8 cellular contexts compared by ENCODE assay signal in genomic region chr2:30230479-30230854, GRCh38. TPM values are rescaled to one million over a fixed set of nuclear protein-coding genes. Genes with fewer than 3 reads are reported as not detected.
DNase-seq lines count a peak whose midpoint lies in the region; ATAC-seq, FAIRE-seq and TF ChIP-seq lines count a peak whose summit lies in the region.

No MANE protein-coding gene starts in this region.

- H3K4me3 Mint-ChIP-seq in stimulated activated naive CD8-positive, alpha-beta T cell treated with anti-CD3 and anti-CD28 coated beads, Interleukin-15, amount 100 ng/mL, for 72 hours: peak overlapping the region; percentile 92 to 96

- no peaks in the 10 kb centered on the region for H4K20me1 ChIP-seq in keratinocyte (ENCODE audit: control insufficient read depth, extremely low read depth, insufficient read depth, low read length)

- H3K9me3 Mint-ChIP-seq in stimulated activated naive CD8-positive, alpha-beta T cell treated with anti-CD3 and anti-CD28 coated beads, Interleukin-15, amount 100 ng/mL, for 72 hours: no peaks in the 10 kb centered on the region

- no peak overlapping the region for H3K27ac ChIP-seq in keratinocyte (ENCODE audit: control insufficient read depth, insufficient read depth, low read length)

- no peaks in the 10 kb centered on the region for H3K79me2 ChIP-seq in keratinocyte (ENCODE audit: control insufficient read depth, insufficient read depth, low read length)

- peaks cover 38% of the 10 kb centered on the region for H3K27me3 ChIP-seq in keratinocyte (ENCODE audit: control insufficient read depth, extremely low read depth, insufficient read depth, low read length)

- ATAC-seq in stimulated activated naive CD8-positive, alpha-beta T cell treated with anti-CD3 and anti-CD28 coated beads, Interleukin-15, amount 100 ng/mL, for 72 hours: no peak

- no peaks in the 10 kb centered on the region for H3K9me3 ChIP-seq in keratinocyte (ENCODE audit: control insufficient read depth, low read depth, low read length)

- dilution Hi-C loops in keratinocyte (cut with MboI; ENCODE audit: extremely low pct_ligation_motif_present, low sequenced_read_pairs): no loop called here

- H3K4me3 ChIP-seq in astrocyte of the spinal cord (ENCODE audit: low read depth, low read length): peak overlapping the region; percentile 61
- H3K4me3 ChIP-seq in keratinocyte (ENCODE audit: control insufficient read depth in 2 of 3, extremely low read depth in 1 of 3, insufficient read depth in 2 of 3, low read depth in 1 of 3, low read length in 3 of 3): no peak overlapping the region

- no peaks in the 10 kb centered on the region for H3K36me3 ChIP-seq in keratinocyte (ENCODE audit: control insufficient read depth in 2 of 2, extremely low read depth in 1 of 2, insufficient read depth in 2 of 2, low read length in 2 of 2)

- peak overlapping the region; percentile 77 for H3K4me2 ChIP-seq in keratinocyte (ENCODE audit: control insufficient read depth, extremely low read depth, insufficient read depth, low read depth, low read length)

- no peak overlapping the region for H2AFZ ChIP-seq in keratinocyte (ENCODE audit: control insufficient read depth, low read length)

- H3K27me3 Mint-ChIP-seq in stimulated activated naive CD8-positive, alpha-beta T cell treated with anti-CD3 and anti-CD28 coated beads, Interleukin-15, amount 100 ng/mL, for 72 hours: no peaks in the 10 kb centered on the region

- peaks cover 3% of the 10 kb centered on the region for H3K4me1 ChIP-seq in keratinocyte (ENCODE audit: control insufficient read depth, extremely low read depth, insufficient read depth, low read length)

- H3K27ac Mint-ChIP-seq in stimulated activated naive CD8-positive, alpha-beta T cell treated with anti-CD3 and anti-CD28 coated beads, Interleukin-15, amount 100 ng/mL, for 72 hours: peak overlapping the region in 1 of 2 donors; percentile 88

- H3K4me1 Mint-ChIP-seq in stimulated activated naive CD8-positive, alpha-beta T cell treated with anti-CD3 and anti-CD28 coated beads, Interleukin-15, amount 100 ng/mL, for 72 hours: peaks cover 65% of the 10 kb centered on the region

- in situ Hi-C loops in astrocyte of the spinal cord (cut with HindIII; ENCODE audit: low sequenced_read_pairs): no loop called here

- TF ChIP-seq CTCF in astrocyte of the spinal cord (IDR thresholded peaks at IDR 0.05; ENCODE audit: low read depth, low read length) (no peak), keratinocyte (optimal IDR thresholded peaks at IDR 0.05 in 1 of 3, IDR thresholded peaks at IDR 0.05 in 1 of 3, conservative IDR thresholded peaks at IDR 0.05 in 1 of 3; ENCODE audit: extremely low read depth in 1 of 3, insufficient read depth in 2 of 3, low read length in 3 of 3) (no peak)

- FAIRE-seq in keratinocyte (lab: Jason Lieb, UNC): no peak

- H3K9me1 ChIP-seq in keratinocyte (ENCODE audit: control insufficient read depth, extremely low read depth, insufficient read depth, low read length): no peaks in the 10 kb centered on the region

- no peak overlapping the region for H3K9ac ChIP-seq in keratinocyte (ENCODE audit: control insufficient read depth, extremely low read depth, insufficient read depth, low read length)

- peak; percentile 52 for DNase-seq in activated T-cell treated with anti-CD3 and anti-CD28 coated beads, Interleukin-2, amount 50 U/mL, for 1 hour
- DNase-seq in activated T-cell treated with anti-CD3 and anti-CD28 coated beads for 4 hours (no peak), astrocyte of the spinal cord (ENCODE audit: low read depth, low spot score) (peak; percentile 32), keratinocyte (ENCODE audit: low read depth, low spot score) (no peak), NCI-H1105 treated with DMSO at 0.1 percent for 48 hours (lab: John Stamatoyannopoulos, UW) (no peak), NCI-H1436 treated with DMSO at 0.1 percent for 48 hours (lab: John Stamatoyannopoulos, UW) (no peak), HuH-7 (ENCODE audit: low spot score) (no peak)
- DNase-seq in stimulated activated naive CD8-positive, alpha-beta T cell treated with anti-CD3 and anti-CD28 coated beads, Interleukin-15, amount 100 ng/mL, for 72 hours: no peak

RNA-seq across cellular contexts. Expression of gene LBH, which starts 0.9 kb away (rescaled TPM):
- polyA plus RNA-seq in keratinocyte: 0.83 to 2.2 TPM (median 1.4 TPM) in 3 replicates
- 0.75 TPM for polyA plus RNA-seq in keratinocyte (2011; ENCODE audit: low read depth)
- 1.1 TPM in 2 replicates for polyA plus RNA-seq in keratinocyte (2011; cell fraction: cytosol; rRNA removed)
- polyA plus RNA-seq in keratinocyte (2011; cell fraction: nucleus; rRNA removed): 1.0 TPM in 2 replicates
- 1.5 and 3.3 TPM in 2 replicates for polyA plus RNA-seq in keratinocyte (2012; ENCODE audit: low replicate concordance)
- 2.1 to 3.2 TPM (median 2.9 TPM) in 3 replicates for polyA minus RNA-seq in keratinocyte
- polyA minus RNA-seq in keratinocyte (2011; cell fraction: cytosol; rRNA and poly(A)+ RNA removed): 5.8 TPM
- polyA minus RNA-seq in keratinocyte (2011; cell fraction: nucleus; rRNA and poly(A)+ RNA removed): 0.84 and 3.2 TPM in 2 replicates

Comparison
In these comparisons a context has a peak if more than half of its experiments do, and no peak if none do; other contexts are left out.
1. DNase-seq: peak in activated T-cell treated with anti-CD3 and anti-CD28 coated beads, Interleukin-2, amount 50 U/mL, for 1 hour (single experiment) and astrocyte of the spinal cord (single experiment); none in activated T-cell treated with anti-CD3 and anti-CD28 coated beads for 4 hours (single experiment), keratinocyte (single experiment), stimulated activated naive CD8-positive, alpha-beta T cell treated with anti-CD3 and anti-CD28 coated beads, Interleukin-15, amount 100 ng/mL, for 72 hours (0 of 2), NCI-H1105 treated with DMSO at 0.1 percent for 48 hours (single experiment), NCI-H1436 treated with DMSO at 0.1 percent for 48 hours (single experiment) and HuH-7 (single experiment).